8 cellular contexts compared by ENCODE assay signal in the genomic region with DNA sequence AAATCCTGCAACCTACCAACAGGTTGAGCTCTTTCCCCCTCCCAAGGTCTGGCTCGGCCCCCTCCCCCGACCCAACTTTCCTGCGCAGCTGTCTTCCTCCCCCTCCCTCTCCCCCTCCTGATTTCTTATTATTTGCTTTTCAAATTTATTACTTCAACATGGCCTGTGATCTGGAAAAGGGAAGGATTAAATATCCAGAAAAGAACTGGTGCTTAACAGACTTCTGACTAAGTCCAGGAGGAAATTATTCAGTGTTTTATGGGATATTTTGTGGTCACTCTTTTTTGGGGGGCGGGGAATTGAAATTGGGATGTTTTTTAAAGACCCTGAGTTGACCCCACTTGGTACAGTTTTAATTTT. TPM values are rescaled to one million over a fixed set of nuclear protein-coding genes. Genes with fewer than 3 reads are reported as not detected.
A peak's percentile ranks its signal among the peaks of the same experiment; 100 is the strongest.
DNase-seq lines count a peak whose midpoint lies in the region; ATAC-seq and TF ChIP-seq lines count a peak whose summit lies in the region.

No MANE protein-coding gene starts in this region.

- H3K4me3 ChIP-seq in DND-41 (ENCODE audit: low read depth in 1 of 2, low read length in 2 of 2) (peak overlapping the region in 1 of 2 experiments; percentile 78; a peak in 3 of 4 replicates), neural progenitor cell (peak overlapping the region; percentile 69)

- H3K27me3 Mint-ChIP-seq in effector memory CD8-positive, alpha-beta T cell: no peaks in the 10 kb centered on the region
- peaks cover 2% of the 10 kb centered on the region for H3K27me3 Mint-ChIP-seq in neural progenitor cell (ENCODE audit: insufficient read depth, low read depth)

- H3K4me1 ChIP-seq in DND-41 (ENCODE audit: insufficient read depth, low read length): peaks cover 45% of the 10 kb centered on the region
- H3K4me1 ChIP-seq in neural progenitor cell: no peaks in the 10 kb centered on the region

- peak overlapping the region; percentile 84; the same call in 1 of the 2 replicates for H2AFZ ChIP-seq in DND-41 (ENCODE audit: low read depth, low read length)
- H2AFZ ChIP-seq in neural progenitor cell (replicated peaks): peak overlapping the region; percentile 93

- no peak for ATAC-seq in DND-41 (ENCODE audit: insufficient read depth, low read depth)
- ATAC-seq in effector memory CD8-positive, alpha-beta T cell (replicated peaks): no peak
- ATAC-seq in GM19455 (IDR thresholded peaks at IDR 0.05; ENCODE audit: unreplicated experiment): no peak
- ATAC-seq in HG02678 (IDR thresholded peaks at IDR 0.05; ENCODE audit: unreplicated experiment): no peak

- TF ChIP-seq CTCF in DND-41 (IDR thresholded peaks at IDR 0.05; ENCODE audit: borderline replicate concordance, extremely low read depth, low read length, poor library complexity, severe bottlenecking) (no peak), neural progenitor cell (IDR thresholded peaks at IDR 0.05) (no peak)

- H3K9ac ChIP-seq in DND-41 (ENCODE audit: low read depth, low read length) (peak overlapping the region; percentile 59; the same call in 1 of the 2 replicates), neural progenitor cell (no peak overlapping the region)

- peak overlapping the region; percentile 81 to 93 for H3K27ac Mint-ChIP-seq in effector memory CD8-positive, alpha-beta T cell
- H3K27ac Mint-ChIP-seq in neural progenitor cell: no peak overlapping the region

- H3K4me2 ChIP-seq in DND-41 (ENCODE audit: insufficient read depth, low read length) (peak overlapping the region; percentile 95), neural progenitor cell (peak overlapping the region; percentile 87)

- H4K20me1 ChIP-seq in DND-41 (ENCODE audit: insufficient read depth, low read length): no peaks in the 10 kb centered on the region
- peaks cover 3% of the 10 kb centered on the region for H4K20me1 ChIP-seq in neural progenitor cell (ENCODE audit: low read depth)

- H3K9me3 Mint-ChIP-seq in effector memory CD8-positive, alpha-beta T cell: no peaks in the 10 kb centered on the region
- no peaks in the 10 kb centered on the region for H3K9me3 Mint-ChIP-seq in neural progenitor cell

- peaks cover 29% of the 10 kb centered on the region for H3K27me3 ChIP-seq in DND-41 (ENCODE audit: insufficient read depth, low read length, poor library complexity)
- peaks cover 30% of the 10 kb centered on the region for H3K27me3 ChIP-seq in neural progenitor cell

- peak overlapping the region; percentile 73 to 93 for H3K4me3 Mint-ChIP-seq in effector memory CD8-positive, alpha-beta T cell
- peak overlapping the region; percentile 95 for H3K4me3 Mint-ChIP-seq in neural progenitor cell

- H3K36me3 Mint-ChIP-seq in effector memory CD8-positive, alpha-beta T cell (ENCODE audit: insufficient read depth): peaks cover 43% of the 10 kb centered on the region
- H3K36me3 Mint-ChIP-seq in neural progenitor cell: no peaks in the 10 kb centered on the region

- H3K9me3 ChIP-seq in DND-41 (ENCODE audit: insufficient read depth, low read length, severe bottlenecking) (no peaks in the 10 kb centered on the region), neural progenitor cell (ENCODE audit: low read depth) (no peaks in the 10 kb centered on the region)

- H3K36me3 ChIP-seq in DND-41 (ENCODE audit: insufficient read depth, low read length) (no peaks in the 10 kb centered on the region), neural progenitor cell (no peaks in the 10 kb centered on the region)

- H3F3A ChIP-seq in neural progenitor cell (ENCODE audit: low read depth): peaks cover 23% of the 10 kb centered on the region

- no peak for DNase-seq in DND-41
- peak; percentile 65 to 71 for DNase-seq in NCI-H526 (lab: John Stamatoyannopoulos, UW)
- DNase-seq in effector memory CD8-positive, alpha-beta T cell: no peak
- DNase-seq in neural progenitor cell (ENCODE audit: low spot score): no peak
- no peak for DNase-seq in activated CD8-positive, alpha-beta memory T cell treated with anti-CD3 and anti-CD28 coated beads, Interleukin-2, amount 50 U/mL, for 4 hours
- DNase-seq in central memory CD4-positive, alpha-beta T cell: no peak

- peaks cover 13 to 50% of the 10 kb centered on the region in 2 donors for H3K4me1 Mint-ChIP-seq in effector memory CD8-positive, alpha-beta T cell (ENCODE audit: low read depth in 2 of 2)
- peaks cover 21% of the 10 kb centered on the region for H3K4me1 Mint-ChIP-seq in neural progenitor cell

- H3K27ac ChIP-seq in DND-41 (ENCODE audit: low read length): no peak overlapping the region
- no peak overlapping the region for H3K27ac ChIP-seq in neural progenitor cell

- H3K79me2 ChIP-seq in DND-41 (ENCODE audit: insufficient read depth, low read length) (no peaks in the 10 kb centered on the region), neural progenitor cell (ENCODE audit: low read depth) (no peaks in the 10 kb centered on the region)

RNA-seq across cellular contexts. Expression of a gene that starts 2.5 kb away (rescaled TPM):
- 1.5 and 1.8 TPM in 2 replicates for total RNA-seq in neural progenitor cell (ENCODE audit: low replicate concordance)

Comparison
In these comparisons a context has a peak if more than half of its experiments do, and no peak if none do; other contexts are left out.
1. DNase-seq: peak in NCI-H526 (2 of 2); none in DND-41 (single experiment), effector memory CD8-positive, alpha-beta T cell (0 of 3), neural progenitor cell (single experiment), activated CD8-positive, alpha-beta memory T cell treated with anti-CD3 and anti-CD28 coated beads, Interleukin-2, amount 50 U/mL, for 4 hours (single experiment) and central memory CD4-positive, alpha-beta T cell (single experiment).